Comparison of ENCODE assay signal across 11 cellular contexts in genomic region chr3:179961081-179962078, GRCh38.
DNase-seq lines count a peak whose midpoint lies in the region; ATAC-seq, FAIRE-seq and TF ChIP-seq lines count a peak whose summit lies in the region.
"Had no signal": no experiment of that assay in that cellular context is flagged by ENCODE, and none has a peak within 500 bp of the region (broad histone marks: within the 10 kb centered on the region; RNA-seq: fewer than 3 reads in every experiment).

No MANE protein-coding gene starts in this region.

- no peaks in the 10 kb centered on the region for H3K36me3 ChIP-seq in WERI-Rb-1
- H3K36me3 ChIP-seq in prostate gland = no peaks in the 10 kb centered on the region
- H3K36me3 ChIP-seq in pancreas = no peaks in the 10 kb centered on the region
- H3K36me3 ChIP-seq: heart right ventricle had no signal

- ATAC-seq in GM18867 (IDR thresholded peaks at IDR 0.05; ENCODE audit: unreplicated experiment) (peak; percentile 57), GM21786 (IDR thresholded peaks at IDR 0.05; ENCODE audit: unreplicated experiment) (peak; percentile 74), HG03521 (IDR thresholded peaks at IDR 0.05; ENCODE audit: unreplicated experiment) (peak; percentile 67), pancreas (no peak)
- ATAC-seq: heart right ventricle, WTC11 had no signal

- intact Hi-C loops in prostate gland (cut with DNase I) (no loop called here), pancreas (cut with DNase I) (no loop called here)

- TF ChIP-seq POLR2A in prostate gland (IDR thresholded peaks at IDR 0.05) = no peak

- TF ChIP-seq CTCF in WERI-Rb-1 (IDR thresholded peaks at IDR 0.05; ENCODE audit: low read depth, low read length) = no peak
- TF ChIP-seq CTCF in prostate gland (IDR thresholded peaks at IDR 0.05) = no peak
- no peak for TF ChIP-seq CTCF in pancreas (IDR thresholded peaks at IDR 0.05)

- peak overlapping the region; percentile 72 for H3K27ac ChIP-seq in WERI-Rb-1
- no peak overlapping the region for H3K27ac ChIP-seq in prostate gland
- no peak overlapping the region for H3K27ac ChIP-seq in pancreas
- H3K27ac ChIP-seq: heart right ventricle had no signal

- DNase-seq in WERI-Rb-1 (peak; percentile 75), prostate gland (ENCODE audit: low spot score) (no peak), pancreas (no peak), DMS79 treated with DMSO at 0.1 percent for 48 hours (lab: John Stamatoyannopoulos, UW) (no peak)
- no peak for DNase-seq in activated CD4-positive, alpha-beta T cell treated with anti-CD3 and anti-CD28 coated beads, Interleukin-2, amount 50 U/mL, for 48 hours
- DNase-seq: heart right ventricle, NCI-H187 had no signal

- H3K27me3 ChIP-seq in WERI-Rb-1 (ENCODE audit: insufficient read depth, low read depth, severe bottlenecking) (no peaks in the 10 kb centered on the region), prostate gland (replicated peaks; ENCODE audit: insufficient read depth) (peaks cover 3% of the 10 kb centered on the region), pancreas (no peaks in the 10 kb centered on the region)

- H3K4me3 ChIP-seq in WERI-Rb-1 (ENCODE audit: low read depth, low read length) (no peak overlapping the region), prostate gland (no peak overlapping the region), pancreas (no peak overlapping the region)
- H3K4me3 ChIP-seq: heart right ventricle had no signal

- FAIRE-seq in pancreas (lab: Jason Lieb, UNC) = no peak

- 60% methylated on average over 11 of the region's 11 CpGs for WGBS in prostate gland
- WGBS in pancreas, 2 donors = 76 to 78% methylated on average over 11 of the region's 11 CpGs

- no peaks in the 10 kb centered on the region for H3K9me3 ChIP-seq in WERI-Rb-1 (ENCODE audit: severe bottlenecking)
- no peaks in the 10 kb centered on the region for H3K9me3 ChIP-seq in prostate gland
- no peaks in the 10 kb centered on the region for H3K9me3 ChIP-seq in pancreas
- H3K9me3 ChIP-seq: heart right ventricle had no signal

- H3K4me1 ChIP-seq in prostate gland (replicated peaks) (no peaks in the 10 kb centered on the region), pancreas (peaks cover 0 to 4% (median 0%) of the 10 kb centered on the region in 3 donors)
- H3K4me1 ChIP-seq: heart right ventricle had no signal

Comparison
In these comparisons a context has a peak if more than half of its experiments do, and no peak if none do; other contexts are left out.
1. ATAC-seq: peak in GM18867 (single experiment), GM21786 (single experiment) and HG03521 (single experiment); none in pancreas (0 of 4).